ENCODE assay signal across 9 cellular contexts in the genomic region with DNA sequence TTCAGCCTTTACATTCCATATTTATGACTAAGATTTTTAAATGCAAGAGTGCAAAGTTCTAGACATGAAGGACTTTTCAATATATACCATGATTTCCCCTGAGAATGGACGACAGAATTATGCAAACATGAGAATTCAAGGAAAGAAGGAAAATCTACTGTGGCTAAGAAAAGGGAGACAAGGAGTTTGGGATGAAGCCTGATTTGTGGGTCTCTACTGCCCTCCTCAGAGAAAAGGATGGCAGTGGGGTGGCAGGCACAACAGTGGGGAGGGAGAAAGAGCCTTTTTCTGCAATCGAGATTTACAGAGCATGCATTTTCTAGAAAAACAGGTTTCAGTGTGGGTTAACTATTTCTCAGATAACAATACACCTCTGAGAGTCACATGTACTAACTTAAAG.
DNase-seq lines count a peak whose midpoint lies in the region; ATAC-seq and TF ChIP-seq lines count a peak whose summit lies in the region.
"Had no signal": no experiment of that assay in that cellular context is flagged by ENCODE, and none has a peak within 500 bp of the region (broad histone marks: within the 10 kb centered on the region; RNA-seq: fewer than 3 reads in every experiment).

No MANE protein-coding gene starts in this region.

- peaks cover 0 to 35% of the 10 kb centered on the region in 2 experiments; a peak in 2 of 4 replicates for H3K4me1 ChIP-seq in SK-N-SH (ENCODE audit: control insufficient read depth in 1 of 2, insufficient read depth in 2 of 2, low read depth in 1 of 2, low read length in 1 of 2)

- H3K9me2 ChIP-seq in SK-N-SH: no peaks in the 10 kb centered on the region

- peak overlapping the region in 1 of 2 experiments; percentile 44; a peak in 1 of 4 replicates for H3K4me3 ChIP-seq in SK-N-SH (ENCODE audit: low read depth in 2 of 2, low read length in 1 of 2)

- no peaks in the 10 kb centered on the region for H3K36me3 Mint-ChIP-seq in activated T-cell treated with anti-CD3 and anti-CD28 coated beads, Interleukin-2, amount 50 U/mL, for 72 hours (ENCODE audit: insufficient read depth in 2 of 2)
- H3K36me3 Mint-ChIP-seq: CD4-positive, CD25-positive, alpha-beta regulatory T cell had no signal

- no peaks in the 10 kb centered on the region for H3K79me2 ChIP-seq in SK-N-SH (ENCODE audit: insufficient read depth)

- 3% methylated on average over 2 of the region's 2 CpGs for WGBS in SK-N-SH (ENCODE audit: low lambda C conversion rate)

- H3K27me3 ChIP-seq in SK-N-SH (ENCODE audit: insufficient read depth): no peaks in the 10 kb centered on the region

- H3K36me3 ChIP-seq in SK-N-SH (replicated peaks in 1 of 2; ENCODE audit: control insufficient read depth in 1 of 2, insufficient read depth in 2 of 2, low read length in 1 of 2): no peaks in the 10 kb centered on the region

- DNase-seq in LoVo (ENCODE audit: low spot score) (peak; percentile 17), SK-N-SH (peak; percentile 52), inferior parietal cortex (ENCODE audit: extremely low spot score) (peak; percentile 77), HPDE6-E6E7 (ENCODE audit: extremely low spot score) (no peak)
- DNase-seq in stimulated activated CD4-positive, alpha-beta T cell treated with anti-CD3 and anti-CD28 coated beads, Interleukin-15, amount 100 ng/mL, for 24 hours: no peak
- no peak for DNase-seq in activated T-cell treated with anti-CD3 and anti-CD28 coated beads, Interleukin-2, amount 50 U/mL, for 72 hours
- DNase-seq: CD4-positive, CD25-positive, alpha-beta regulatory T cell had no signal

- TF ChIP-seq EP300 in SK-N-SH (IDR thresholded peaks at IDR 0.05; ENCODE audit: borderline replicate concordance in 1 of 2, low read depth in 1 of 2, low read length in 1 of 2): no peak

- no peaks in the 10 kb centered on the region for H3K27me3 Mint-ChIP-seq in activated T-cell treated with anti-CD3 and anti-CD28 coated beads, Interleukin-2, amount 50 U/mL, for 72 hours (ENCODE audit: low read depth)
- H3K27me3 Mint-ChIP-seq: CD4-positive, CD25-positive, alpha-beta regulatory T cell had no signal

- H3F3A ChIP-seq in SK-N-SH (replicated peaks; ENCODE audit: insufficient read depth): no peaks in the 10 kb centered on the region

- H3K27ac Mint-ChIP-seq in activated T-cell treated with anti-CD3 and anti-CD28 coated beads, Interleukin-2, amount 50 U/mL, for 72 hours: no peak overlapping the region
- H3K27ac Mint-ChIP-seq: CD4-positive, CD25-positive, alpha-beta regulatory T cell had no signal

- CTCF ChIA-PET in SK-N-SH (lab: Yijun Ruan, JAX): interaction anchor here (0.6 to 7.1 kb wide), 12 partner anchors 15 to 1513 kb away, joined by 3 to 59 read pairs (median 3); no protein-coding TSS in a partner anchor

- POLR2A ChIA-PET in SK-N-SH (lab: Yijun Ruan, JAX): no interaction called here

- ATAC-seq in HG03039 (IDR thresholded peaks at IDR 0.05; ENCODE audit: unreplicated experiment): no peak
- ATAC-seq in activated T-cell treated with anti-CD3 and anti-CD28 coated beads, Interleukin-2, amount 50 U/mL, for 72 hours (replicated peaks in 1 of 2): no peak

- H3K4me1 Mint-ChIP-seq in activated T-cell treated with anti-CD3 and anti-CD28 coated beads, Interleukin-2, amount 50 U/mL, for 72 hours (ENCODE audit: low read depth): no peaks in the 10 kb centered on the region
- H3K4me1 Mint-ChIP-seq: CD4-positive, CD25-positive, alpha-beta regulatory T cell had no signal

- H2AFZ ChIP-seq in SK-N-SH (ENCODE audit: low read depth): no peak overlapping the region

- H3K9ac ChIP-seq in SK-N-SH: no peak overlapping the region

- no peaks in the 10 kb centered on the region for H4K20me1 ChIP-seq in SK-N-SH (ENCODE audit: insufficient read depth)

- no peaks in the 10 kb centered on the region for H3K9me3 Mint-ChIP-seq in activated T-cell treated with anti-CD3 and anti-CD28 coated beads, Interleukin-2, amount 50 U/mL, for 72 hours

- H3K27ac ChIP-seq in 22Rv1 (no peak overlapping the region), SK-N-SH (ENCODE audit: low read depth in 2 of 2, low read length in 1 of 2) (peak overlapping the region in 1 of 2 experiments; percentile 96; a peak in 2 of 4 replicates)

- H3K9me3 ChIP-seq in SK-N-SH: no peaks in the 10 kb centered on the region

- no peak overlapping the region for H3K4me2 ChIP-seq in SK-N-SH

- H3K4me3 Mint-ChIP-seq in activated T-cell treated with anti-CD3 and anti-CD28 coated beads, Interleukin-2, amount 50 U/mL, for 72 hours: no peak overlapping the region
- H3K4me3 Mint-ChIP-seq: CD4-positive, CD25-positive, alpha-beta regulatory T cell had no signal

- TF ChIP-seq RAD21 in SK-N-SH (IDR thresholded peaks at IDR 0.05; ENCODE audit: low read length): peak; percentile 93

- TF ChIP-seq CTCF in 22Rv1 (IDR thresholded peaks at IDR 0.05) (peak; percentile 28), SK-N-SH (IDR thresholded peaks at IDR 0.05) (peak; percentile 17; the same call in 1 of the 2 replicates)

TF ChIP-seq in SK-N-SH, 30 proteins besides CTCF, POLR2A, EP300 and RAD21:
- TF ChIP-seq, protein P1, sequence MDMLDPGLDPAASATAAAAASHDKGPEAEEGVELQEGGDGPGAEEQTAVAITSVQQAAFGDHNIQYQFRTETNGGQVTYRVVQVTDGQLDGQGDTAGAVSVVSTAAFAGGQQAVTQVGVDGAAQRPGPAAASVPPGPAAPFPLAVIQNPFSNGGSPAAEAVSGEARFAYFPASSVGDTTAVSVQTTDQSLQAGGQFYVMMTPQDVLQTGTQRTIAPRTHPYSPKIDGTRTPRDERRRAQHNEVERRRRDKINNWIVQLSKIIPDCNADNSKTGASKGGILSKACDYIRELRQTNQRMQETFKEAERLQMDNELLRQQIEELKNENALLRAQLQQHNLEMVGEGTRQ (IDR thresholded peaks at IDR 0.05; ENCODE audit: borderline replicate concordance, low read depth, low read length): no peak
- no peak for TF ChIP-seq RFX5 (IDR thresholded peaks at IDR 0.05; ENCODE audit: low read length)
- no peak for TF ChIP-seq POLR2AphosphoS5 (IDR thresholded peaks at IDR 0.05; ENCODE audit: low read depth, low read length)
- TF ChIP-seq, protein P2, sequence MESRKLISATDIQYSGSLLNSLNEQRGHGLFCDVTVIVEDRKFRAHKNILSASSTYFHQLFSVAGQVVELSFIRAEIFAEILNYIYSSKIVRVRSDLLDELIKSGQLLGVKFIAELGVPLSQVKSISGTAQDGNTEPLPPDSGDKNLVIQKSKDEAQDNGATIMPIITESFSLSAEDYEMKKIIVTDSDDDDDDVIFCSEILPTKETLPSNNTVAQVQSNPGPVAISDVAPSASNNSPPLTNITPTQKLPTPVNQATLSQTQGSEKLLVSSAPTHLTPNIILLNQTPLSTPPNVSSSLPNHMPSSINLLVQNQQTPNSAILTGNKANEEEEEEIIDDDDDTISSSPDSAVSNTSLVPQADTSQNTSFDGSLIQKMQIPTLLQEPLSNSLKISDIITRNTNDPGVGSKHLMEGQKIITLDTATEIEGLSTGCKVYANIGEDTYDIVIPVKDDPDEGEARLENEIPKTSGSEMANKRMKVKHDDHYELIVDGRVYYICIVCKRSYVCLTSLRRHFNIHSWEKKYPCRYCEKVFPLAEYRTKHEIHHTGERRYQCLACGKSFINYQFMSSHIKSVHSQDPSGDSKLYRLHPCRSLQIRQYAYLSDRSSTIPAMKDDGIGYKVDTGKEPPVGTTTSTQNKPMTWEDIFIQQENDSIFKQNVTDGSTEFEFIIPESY (IDR thresholded peaks at IDR 0.05; ENCODE audit: borderline replicate concordance, low read depth): no peak
- TF ChIP-seq JUND (IDR thresholded peaks at IDR 0.05): no peak
- TF ChIP-seq SMC3 (IDR thresholded peaks at IDR 0.05; ENCODE audit: low read depth, low read length): peak; percentile 66
- TF ChIP-seq MXI1 (IDR thresholded peaks at IDR 0.05; ENCODE audit: low read depth, low read length): peak; percentile 19; the same call in 1 of the 2 replicates
- TF ChIP-seq TAF1 (IDR thresholded peaks at IDR 0.05; ENCODE audit: borderline replicate concordance, low read depth, low read length): no peak

Comparison
In these comparisons a context has a peak if more than half of its experiments do, and no peak if none do; other contexts are left out.
1. DNase-seq: peak in LoVo (single experiment), SK-N-SH (single experiment) and inferior parietal cortex (single experiment); none in stimulated activated CD4-positive, alpha-beta T cell treated with anti-CD3 and anti-CD28 coated beads, Interleukin-15, amount 100 ng/mL, for 24 hours (single experiment), HPDE6-E6E7 (single experiment) and activated T-cell treated with anti-CD3 and anti-CD28 coated beads, Interleukin-2, amount 50 U/mL, for 72 hours (0 of 2).